ENCODE assay signal across 16 cellular contexts in genomic region chr16:85536411-85537330, GRCh38.
DNase-seq lines count a peak whose midpoint lies in the region; ATAC-seq and TF ChIP-seq lines count a peak whose summit lies in the region.
"Had no signal": no experiment of that assay in that cellular context is flagged by ENCODE, and none has a peak within 500 bp of the region (broad histone marks: within the 10 kb centered on the region; RNA-seq: fewer than 3 reads in every experiment).

No MANE protein-coding gene starts in this region.

- no peaks in the 10 kb centered on the region for H3K27me3 ChIP-seq in naive thymus-derived CD4-positive, alpha-beta T cell (ENCODE audit: control insufficient read depth in 2 of 2, insufficient read depth in 2 of 2, low read length in 2 of 2)
- no peaks in the 10 kb centered on the region for H3K27me3 ChIP-seq in stomach smooth muscle (ENCODE audit: control insufficient read depth in 1 of 2, insufficient read depth in 2 of 2, low read length in 2 of 2)
- H3K27me3 ChIP-seq in mammary epithelial cell (ENCODE audit: insufficient read depth, low read length): no peaks in the 10 kb centered on the region
- H3K27me3 ChIP-seq: BE2C had no signal

- CTCF ChIA-PET in naive thymus-derived CD4-positive, alpha-beta T cell (lab: Charles Lee): interaction anchor here (1.4 kb wide), 1 partner anchor 17 kb away, joined by 3 read pairs; no protein-coding TSS in a partner anchor
- CTCF ChIA-PET in mammary epithelial cell (lab: Charles Lee; ENCODE audit: low non-redundant PET): no interaction called here

- H3K9me3 ChIP-seq in naive thymus-derived CD4-positive, alpha-beta T cell (ENCODE audit: control insufficient read depth in 2 of 3, low read length in 3 of 3): peaks cover 0 to 9% (median 0%) of the 10 kb centered on the region in 3 experiments
- peaks cover 3 to 10% of the 10 kb centered on the region in 2 donors for H3K9me3 ChIP-seq in stomach smooth muscle (ENCODE audit: control insufficient read depth in 2 of 2, low read length in 2 of 2)
- no peaks in the 10 kb centered on the region for H3K9me3 ChIP-seq in mammary epithelial cell (replicated peaks; ENCODE audit: insufficient read depth, low read length)
- H3K9me3 ChIP-seq: BE2C had no signal

- H3K4me1 Mint-ChIP-seq in naive thymus-derived CD4-positive, alpha-beta T cell: peaks cover 0 to 7% (median 0%) of the 10 kb centered on the region in 7 donors
- H3K4me1 Mint-ChIP-seq in activated T-cell treated with anti-CD3 and anti-CD28 coated beads, Interleukin-2, amount 50 U/mL, for 72 hours (ENCODE audit: low read depth): no peaks in the 10 kb centered on the region
- H3K4me1 Mint-ChIP-seq in chondrocyte (ENCODE audit: low read depth): peaks cover 6% of the 10 kb centered on the region
- H3K4me1 Mint-ChIP-seq: activated naive CD8-positive, alpha-beta T cell treated with anti-CD3 and anti-CD28 coated beads, Interleukin-2, amount 10 ng/mL, durations not matched to agents 7 days and 5 days had no signal

- BruUV-seq in mammary epithelial cell (replicated peaks; lab: Mats Ljungman, UMichigan): no TSS peak

- 95% methylated on average over 20 of the region's 30 CpGs for WGBS in mammary epithelial cell (ENCODE audit: low coverage, missing lambda C conversion rate)

- ATAC-seq in left cardiac atrium: peak; percentile 16 to 27
- ATAC-seq in naive thymus-derived CD4-positive, alpha-beta T cell: peak; percentile 51
- ATAC-seq in activated T-cell treated with anti-CD3 and anti-CD28 coated beads, Interleukin-2, amount 50 U/mL, for 72 hours (replicated peaks in 1 of 2): no peak
- ATAC-seq in GM21737 (IDR thresholded peaks at IDR 0.05; ENCODE audit: unreplicated experiment): no peak
- ATAC-seq: HCT116 had no signal

- H3K27me3 Mint-ChIP-seq in naive thymus-derived CD4-positive, alpha-beta T cell: no peaks in the 10 kb centered on the region
- H3K27me3 Mint-ChIP-seq in activated T-cell treated with anti-CD3 and anti-CD28 coated beads, Interleukin-2, amount 50 U/mL, for 72 hours (ENCODE audit: low read depth): no peaks in the 10 kb centered on the region
- no peaks in the 10 kb centered on the region for H3K27me3 Mint-ChIP-seq in chondrocyte (ENCODE audit: low read depth)
- H3K27me3 Mint-ChIP-seq: activated naive CD8-positive, alpha-beta T cell treated with anti-CD3 and anti-CD28 coated beads, Interleukin-2, amount 10 ng/mL, durations not matched to agents 7 days and 5 days had no signal

- no peaks in the 10 kb centered on the region for H3K4me1 ChIP-seq in naive thymus-derived CD4-positive, alpha-beta T cell (ENCODE audit: control insufficient read depth in 2 of 2, insufficient read depth in 2 of 2, low read length in 2 of 2)
- H3K4me1 ChIP-seq in stomach smooth muscle (ENCODE audit: control insufficient read depth, insufficient read depth, low read length): peaks cover 26% of the 10 kb centered on the region
- no peaks in the 10 kb centered on the region for H3K4me1 ChIP-seq in mammary epithelial cell (ENCODE audit: insufficient read depth, low read length)

- no peak overlapping the region for H3K4me2 ChIP-seq in mammary epithelial cell (ENCODE audit: insufficient read depth, low read depth, low read length)

- no peaks in the 10 kb centered on the region for H3K36me3 Mint-ChIP-seq in naive thymus-derived CD4-positive, alpha-beta T cell
- no peaks in the 10 kb centered on the region for H3K36me3 Mint-ChIP-seq in activated T-cell treated with anti-CD3 and anti-CD28 coated beads, Interleukin-2, amount 50 U/mL, for 72 hours (ENCODE audit: insufficient read depth in 2 of 2)
- H3K36me3 Mint-ChIP-seq in chondrocyte (ENCODE audit: low read depth): no peaks in the 10 kb centered on the region
- H3K36me3 Mint-ChIP-seq: activated naive CD8-positive, alpha-beta T cell treated with anti-CD3 and anti-CD28 coated beads, Interleukin-2, amount 10 ng/mL, durations not matched to agents 7 days and 5 days had no signal

- in situ Hi-C loops in mammary epithelial cell (cut with MboI; ENCODE audit: low sequenced_read_pairs in 2 of 2): no loop called here

- H2AFZ ChIP-seq in mammary epithelial cell (ENCODE audit: low read depth, low read length): no peak overlapping the region

- DNase-seq in HUDEP-2 (lab: John Stamatoyannopoulos, UW; ENCODE audit: unreplicated experiment in 76 of 76): peak in 57 of 76 experiments; percentile 10 to 84 (median 56)
- no peak for DNase-seq in left cardiac atrium
- no peak for DNase-seq in naive thymus-derived CD4-positive, alpha-beta T cell
- DNase-seq in activated T-cell treated with anti-CD3 and anti-CD28 coated beads, Interleukin-2, amount 50 U/mL, for 72 hours: no peak
- DNase-seq in chondrocyte (ENCODE audit: low spot score): no peak
- no peak for DNase-seq in mammary epithelial cell
- DNase-seq: activated CD4-positive, alpha-beta T cell treated with anti-CD3 and anti-CD28 coated beads for 4 hours; activated naive CD8-positive, alpha-beta T cell treated with anti-CD3 and anti-CD28 coated beads, Interleukin-2, amount 10 ng/mL, durations not matched to agents 7 days and 5 days; BE2C; central memory CD4-positive, alpha-beta T cell; NCI-H1436; stimulated activated CD4-positive, alpha-beta T cell treated with anti-CD3 and anti-CD28 coated beads, Interleukin-4, amount 100 ng/mL, for 24 hours had no signal

- H3K4me3 Mint-ChIP-seq in naive thymus-derived CD4-positive, alpha-beta T cell: no peak overlapping the region
- H3K4me3 Mint-ChIP-seq in activated T-cell treated with anti-CD3 and anti-CD28 coated beads, Interleukin-2, amount 50 U/mL, for 72 hours: no peak overlapping the region
- H3K4me3 Mint-ChIP-seq in chondrocyte (ENCODE audit: unreplicated experiment): no peak overlapping the region
- H3K4me3 Mint-ChIP-seq: activated naive CD8-positive, alpha-beta T cell treated with anti-CD3 and anti-CD28 coated beads, Interleukin-2, amount 10 ng/mL, durations not matched to agents 7 days and 5 days; T-helper 2 cell treated with Interferon-gamma antibody and Interleukin-4, amounts not matched to agents 5 μg/mL and 100 μg/mL, for 36 hours had no signal

- no peak overlapping the region for H3K4me3 ChIP-seq in naive thymus-derived CD4-positive, alpha-beta T cell (ENCODE audit: low read length)
- H3K4me3 ChIP-seq in stomach smooth muscle (ENCODE audit: low read length in 2 of 2) (peak overlapping the region; percentile 4 to 15), mammary epithelial cell (replicated peaks in 1 of 3; ENCODE audit: insufficient read depth in 1 of 3, low read depth in 2 of 3, low read length in 3 of 3) (no peak overlapping the region)

- peaks cover 0 to 11% (median 4%) of the 10 kb centered on the region in 11 donors for H3K9me3 Mint-ChIP-seq in naive thymus-derived CD4-positive, alpha-beta T cell
- peaks cover 0 to 2% of the 10 kb centered on the region in 2 donors for H3K9me3 Mint-ChIP-seq in activated T-cell treated with anti-CD3 and anti-CD28 coated beads, Interleukin-2, amount 50 U/mL, for 72 hours
- peaks cover 6% of the 10 kb centered on the region for H3K9me3 Mint-ChIP-seq in chondrocyte (ENCODE audit: low read depth)

- H4K20me1 ChIP-seq in mammary epithelial cell (ENCODE audit: insufficient read depth, low read length): no peaks in the 10 kb centered on the region

- no peak overlapping the region for H3K27ac ChIP-seq in naive thymus-derived CD4-positive, alpha-beta T cell (ENCODE audit: low read depth, low read length)
- H3K27ac ChIP-seq in stomach smooth muscle (ENCODE audit: low read length) (peak overlapping the region; percentile 83), mammary epithelial cell (ENCODE audit: insufficient read depth, low read depth, low read length) (no peak overlapping the region)

- no peaks in the 10 kb centered on the region for H3K79me2 ChIP-seq in mammary epithelial cell (ENCODE audit: insufficient read depth, low read length)

- H3K36me3 ChIP-seq in naive thymus-derived CD4-positive, alpha-beta T cell (ENCODE audit: control insufficient read depth in 2 of 3, insufficient read depth in 3 of 3, low read length in 3 of 3): no peaks in the 10 kb centered on the region
- H3K36me3 ChIP-seq in stomach smooth muscle (ENCODE audit: control insufficient read depth in 2 of 2, insufficient read depth in 2 of 2, low read length in 2 of 2) (peaks cover 3 to 5% of the 10 kb centered on the region in 2 donors), mammary epithelial cell (ENCODE audit: insufficient read depth, low read length) (no peaks in the 10 kb centered on the region)
- H3K36me3 ChIP-seq: BE2C had no signal

- intact Hi-C loops in left cardiac atrium (cut with DNase I) (no loop called here), mammary epithelial cell (cut with micrococcal nuclease) (no loop called here)
- intact Hi-C loops in naive thymus-derived CD4-positive, alpha-beta T cell (cut with micrococcal nuclease): no loop called here

- TF ChIP-seq CTCF in chondrocyte (IDR thresholded peaks at IDR 0.05): no peak
- no peak for TF ChIP-seq CTCF in mammary epithelial cell (conservative IDR thresholded peaks at IDR 0.05 in 1 of 2, IDR thresholded peaks at IDR 0.05 in 1 of 2; ENCODE audit: extremely low read depth in 1 of 2, insufficient read depth in 1 of 2, low read depth in 1 of 2, low read length in 2 of 2)

- POLR2A ChIA-PET in naive thymus-derived CD4-positive, alpha-beta T cell (lab: Charles Lee): no interaction called here

- H3K9ac ChIP-seq in stomach smooth muscle (ENCODE audit: low read length in 2 of 2): peak overlapping the region in 1 of 2 donors; percentile 4
- no peak overlapping the region for H3K9ac ChIP-seq in mammary epithelial cell (ENCODE audit: insufficient read depth, low read length)

- dilution Hi-C loops in mammary epithelial cell (cut with HindIII; ENCODE audit: low sequenced_read_pairs): loop anchor here (5.0 kb wide), 2 partner anchors 61 to 89 kb away; no protein-coding TSS in a partner anchor

- no peak overlapping the region for H3K27ac Mint-ChIP-seq in naive thymus-derived CD4-positive, alpha-beta T cell
- H3K27ac Mint-ChIP-seq in activated T-cell treated with anti-CD3 and anti-CD28 coated beads, Interleukin-2, amount 50 U/mL, for 72 hours: no peak overlapping the region
- H3K27ac Mint-ChIP-seq in chondrocyte (ENCODE audit: unreplicated experiment): no peak overlapping the region
- H3K27ac Mint-ChIP-seq: activated naive CD8-positive, alpha-beta T cell treated with anti-CD3 and anti-CD28 coated beads, Interleukin-2, amount 10 ng/mL, durations not matched to agents 7 days and 5 days; T-helper 2 cell treated with Interferon-gamma antibody and Interleukin-4, amounts not matched to agents 5 μg/mL and 100 μg/mL, for 36 hours had no signal

Comparison
In these comparisons a context has a peak if more than half of its experiments do, and no peak if none do; other contexts are left out.
1. DNase-seq: peak in HUDEP-2 (57 of 76); none in left cardiac atrium (single experiment), naive thymus-derived CD4-positive, alpha-beta T cell (0 of 9), activated T-cell treated with anti-CD3 and anti-CD28 coated beads, Interleukin-2, amount 50 U/mL, for 72 hours (0 of 2), chondrocyte (single experiment) and mammary epithelial cell (single experiment).
2. ATAC-seq: peak in left cardiac atrium (2 of 2) and naive thymus-derived CD4-positive, alpha-beta T cell (single experiment); none in activated T-cell treated with anti-CD3 and anti-CD28 coated beads, Interleukin-2, amount 50 U/mL, for 72 hours (0 of 2) and GM21737 (single experiment).
3. H3K4me3 ChIP-seq: peak in stomach smooth muscle (2 of 2); none in naive thymus-derived CD4-positive, alpha-beta T cell (single experiment) and mammary epithelial cell (0 of 3).